Comparison of ENCODE assay signal across 16 cellular contexts in genomic region chr1:118210051-118210722, GRCh38. TPM values are rescaled to one million over a fixed set of nuclear protein-coding genes. Genes with fewer than 3 reads are reported as not detected.
DNase-seq lines count a peak whose midpoint lies in the region; ATAC-seq, FAIRE-seq and TF ChIP-seq lines count a peak whose summit lies in the region.
"Had no signal": no experiment of that assay in that cellular context is flagged by ENCODE, and none has a peak within 500 bp of the region (broad histone marks: within the 10 kb centered on the region; RNA-seq: fewer than 3 reads in every experiment).

No MANE protein-coding gene starts in this region.

- peaks cover 13% of the 10 kb centered on the region for H3K4me1 ChIP-seq in RWPE2 (ENCODE audit: insufficient read depth, poor library complexity, severe bottlenecking)
- H3K4me1 ChIP-seq in keratinocyte (ENCODE audit: control insufficient read depth, extremely low read depth, insufficient read depth, low read length): peaks cover 22% of the 10 kb centered on the region
- no peaks in the 10 kb centered on the region for H3K4me1 ChIP-seq in naive thymus-derived CD4-positive, alpha-beta T cell (ENCODE audit: control insufficient read depth in 2 of 2, insufficient read depth in 2 of 2, low read length in 2 of 2)
- H3K4me1 ChIP-seq: BLaER1, Caco-2 had no signal

- H2AFZ ChIP-seq in keratinocyte (ENCODE audit: control insufficient read depth, low read length): peak overlapping the region; percentile 18

- H3K36me3 Mint-ChIP-seq in naive thymus-derived CD4-positive, alpha-beta T cell: no peaks in the 10 kb centered on the region
- H3K36me3 Mint-ChIP-seq: CD8-positive, alpha-beta memory T cell had no signal

- H3K27ac Mint-ChIP-seq in naive thymus-derived CD4-positive, alpha-beta T cell: no peak overlapping the region
- H3K27ac Mint-ChIP-seq: CD8-positive, alpha-beta memory T cell; HFFc6 had no signal

- POLR2A ChIA-PET in naive thymus-derived CD4-positive, alpha-beta T cell (lab: Charles Lee): no interaction called here

- no peaks in the 10 kb centered on the region for H4K20me1 ChIP-seq in keratinocyte (ENCODE audit: control insufficient read depth, extremely low read depth, insufficient read depth, low read length)
- H4K20me1 ChIP-seq: BLaER1 had no signal

- no peaks in the 10 kb centered on the region for H3K27me3 Mint-ChIP-seq in naive thymus-derived CD4-positive, alpha-beta T cell

- peak overlapping the region; percentile 56 for H3K27ac ChIP-seq in RWPE2 (ENCODE audit: poor library complexity, severe bottlenecking)
- H3K27ac ChIP-seq in epithelial cell of prostate: peak overlapping the region; percentile 88
- peak overlapping the region; percentile 71 for H3K27ac ChIP-seq in keratinocyte (ENCODE audit: control insufficient read depth, insufficient read depth, low read length)
- H3K27ac ChIP-seq in naive thymus-derived CD4-positive, alpha-beta T cell (ENCODE audit: low read depth, low read length): no peak overlapping the region
- H3K27ac ChIP-seq: BLaER1 had no signal

- H3K4me3 Mint-ChIP-seq in naive thymus-derived CD4-positive, alpha-beta T cell: no peak overlapping the region
- H3K4me3 Mint-ChIP-seq: CD8-positive, alpha-beta memory T cell; HFFc6 had no signal

- H3K4me2 ChIP-seq in keratinocyte (ENCODE audit: control insufficient read depth, extremely low read depth, insufficient read depth, low read depth, low read length): peak overlapping the region; percentile 51
- H3K4me2 ChIP-seq: BLaER1 had no signal

- H3K9me3 ChIP-seq in RWPE2 (ENCODE audit: severe bottlenecking): no peaks in the 10 kb centered on the region
- no peaks in the 10 kb centered on the region for H3K9me3 ChIP-seq in keratinocyte (ENCODE audit: control insufficient read depth, low read depth, low read length)
- H3K9me3 ChIP-seq in naive thymus-derived CD4-positive, alpha-beta T cell (ENCODE audit: control insufficient read depth in 2 of 3, low read length in 3 of 3): no peaks in the 10 kb centered on the region
- H3K9me3 ChIP-seq: BLaER1, Caco-2 had no signal

- no peaks in the 10 kb centered on the region for H3K4me1 Mint-ChIP-seq in naive thymus-derived CD4-positive, alpha-beta T cell
- H3K4me1 Mint-ChIP-seq: CD8-positive, alpha-beta memory T cell had no signal

- dilution Hi-C loops in keratinocyte (cut with MboI; ENCODE audit: extremely low pct_ligation_motif_present, low sequenced_read_pairs): no loop called here

- H3K36me3 ChIP-seq in RWPE2 (ENCODE audit: low read depth) (no peaks in the 10 kb centered on the region), keratinocyte (ENCODE audit: control insufficient read depth in 2 of 2, extremely low read depth in 1 of 2, insufficient read depth in 2 of 2, low read length in 2 of 2) (no peaks in the 10 kb centered on the region)
- H3K36me3 ChIP-seq in naive thymus-derived CD4-positive, alpha-beta T cell (ENCODE audit: control insufficient read depth in 2 of 3, insufficient read depth in 3 of 3, low read length in 3 of 3): peaks cover 0 to 3% (median 0%) of the 10 kb centered on the region in 3 experiments
- H3K36me3 ChIP-seq: BLaER1 had no signal

- H3K27me3 ChIP-seq in RWPE2 (ENCODE audit: insufficient read depth, poor library complexity, severe bottlenecking): no peaks in the 10 kb centered on the region
- no peaks in the 10 kb centered on the region for H3K27me3 ChIP-seq in keratinocyte (ENCODE audit: control insufficient read depth, extremely low read depth, insufficient read depth, low read length)
- no peaks in the 10 kb centered on the region for H3K27me3 ChIP-seq in naive thymus-derived CD4-positive, alpha-beta T cell (ENCODE audit: control insufficient read depth in 2 of 2, insufficient read depth in 2 of 2, low read length in 2 of 2)
- H3K27me3 ChIP-seq: BLaER1 had no signal

- TF ChIP-seq CTCF in RWPE2 (IDR thresholded peaks at IDR 0.05; ENCODE audit: poor library complexity, severe bottlenecking) (no peak), keratinocyte (optimal IDR thresholded peaks at IDR 0.05 in 1 of 3, IDR thresholded peaks at IDR 0.05 in 1 of 3, conservative IDR thresholded peaks at IDR 0.05 in 1 of 3; ENCODE audit: extremely low read depth in 1 of 3, insufficient read depth in 2 of 3, low read length in 3 of 3) (no peak)

- FAIRE-seq in keratinocyte (lab: Jason Lieb, UNC): peak; percentile 51
- FAIRE-seq: HTR-8/SVneo had no signal

- H3K4me3 ChIP-seq in RWPE2 (ENCODE audit: severe bottlenecking) (no peak overlapping the region), keratinocyte (ENCODE audit: control insufficient read depth in 2 of 3, extremely low read depth in 1 of 3, insufficient read depth in 2 of 3, low read depth in 1 of 3, low read length in 3 of 3) (peak overlapping the region in 2 of 3 experiments; percentile 2 to 5)
- no peak overlapping the region for H3K4me3 ChIP-seq in naive thymus-derived CD4-positive, alpha-beta T cell (ENCODE audit: low read length)
- H3K4me3 ChIP-seq: BLaER1 had no signal

- ATAC-seq in RWPE2 (ENCODE audit: low read depth): no peak
- no peak for ATAC-seq in naive thymus-derived CD4-positive, alpha-beta T cell

- peaks cover 0 to 9% (median 0%) of the 10 kb centered on the region in 11 donors for H3K9me3 Mint-ChIP-seq in naive thymus-derived CD4-positive, alpha-beta T cell
- H3K9me3 Mint-ChIP-seq: HFFc6 had no signal

- H3K9me1 ChIP-seq in keratinocyte (ENCODE audit: control insufficient read depth, extremely low read depth, insufficient read depth, low read length): no peaks in the 10 kb centered on the region

- H3K79me2 ChIP-seq in keratinocyte (ENCODE audit: control insufficient read depth, insufficient read depth, low read length): no peaks in the 10 kb centered on the region

- intact Hi-C loops in naive thymus-derived CD4-positive, alpha-beta T cell (cut with micrococcal nuclease): no loop called here

- CTCF ChIA-PET in naive thymus-derived CD4-positive, alpha-beta T cell (lab: Charles Lee): no interaction called here

- DNase-seq in NCI-H524 (lab: John Stamatoyannopoulos, UW) (peak; percentile 17 to 49), NCI-H524 treated with DMSO at 0.1 percent for 48 hours (lab: John Stamatoyannopoulos, UW) (no peak), RWPE2 (ENCODE audit: low spot score) (no peak), epithelial cell of prostate (ENCODE audit: low read depth, low spot score) (no peak), keratinocyte (ENCODE audit: low read depth, low spot score) (no peak), ureter (ENCODE audit: low spot score) (no peak)
- DNase-seq in naive thymus-derived CD4-positive, alpha-beta T cell: no peak
- DNase-seq: 8988T; AML-193; Caco-2; CD8-positive, alpha-beta memory T cell; HCEC 1CT; HFFc6 had no signal

- no peak overlapping the region for H3K9ac ChIP-seq in keratinocyte (ENCODE audit: control insufficient read depth, extremely low read depth, insufficient read depth, low read length)
- H3K9ac ChIP-seq: BLaER1 had no signal

RNA-seq across cellular contexts. Expression of gene SPAG17, which starts 25.2 kb away (rescaled TPM):
- polyA plus RNA-seq in keratinocyte: 0.42 to 0.77 TPM (median 0.52 TPM) in 3 replicates
- 0.37 TPM for polyA plus RNA-seq in keratinocyte (2011; ENCODE audit: low read depth)
- polyA plus RNA-seq in keratinocyte (2011; cell fraction: cytosol; rRNA removed): 0.21 and 0.27 TPM in 2 replicates
- 3.1 and 3.4 TPM in 2 replicates for polyA plus RNA-seq in keratinocyte (2011; cell fraction: nucleus; rRNA removed)
- polyA plus RNA-seq in keratinocyte (2012; ENCODE audit: low replicate concordance): 0.53 and 0.54 TPM in 2 replicates
- 0.07 to 1.8 TPM (median 0.29 TPM) in 3 replicates for polyA minus RNA-seq in keratinocyte
- polyA minus RNA-seq in keratinocyte (2011; cell fraction: cytosol; rRNA and poly(A)+ RNA removed): not detected
- polyA minus RNA-seq in keratinocyte (2011; cell fraction: nucleus; rRNA and poly(A)+ RNA removed): 2.3 and 4.7 TPM in 2 replicates
- not detected for total RNA-seq in naive thymus-derived CD4-positive, alpha-beta T cell
- polyA plus RNA-seq in naive thymus-derived CD4-positive, alpha-beta T cell: not detected
- total RNA-seq in ureter: 6.1 TPM
- total RNA-seq: Caco-2; CD8-positive, alpha-beta memory T cell; Daoy; HFFc6 had no signal
- polyA plus RNA-seq: CD8-positive, alpha-beta memory T cell had no signal

Comparison
In these comparisons a context has a peak if more than half of its experiments do, and no peak if none do; other contexts are left out.
1. DNase-seq: peak in NCI-H524 (2 of 2); none in NCI-H524 treated with DMSO at 0.1 percent for 48 hours (single experiment), RWPE2 (single experiment), epithelial cell of prostate (single experiment), keratinocyte (single experiment), naive thymus-derived CD4-positive, alpha-beta T cell (0 of 9) and ureter (single experiment).
2. H3K4me3 ChIP-seq: peak in keratinocyte (2 of 3); none in RWPE2 (single experiment) and naive thymus-derived CD4-positive, alpha-beta T cell (single experiment).